Comparison of ENCODE assay signal across 8 cellular contexts in genomic region chr17:67992541-67993152, GRCh38. TPM values are rescaled to one million over a fixed set of nuclear protein-coding genes. Genes with fewer than 3 reads are reported as not detected.
DNase-seq lines count a peak whose midpoint lies in the region; ATAC-seq and TF ChIP-seq lines count a peak whose summit lies in the region.

No MANE protein-coding gene starts in this region.

- peak overlapping the region; percentile 76 for H2BK5ac ChIP-seq in neuronal stem cell (ENCODE audit: low read length)

- DNase-seq in activated CD8-positive, alpha-beta memory T cell treated with anti-CD3 and anti-CD28 coated beads, Interleukin-2, amount 10 ng/mL, durations not matched to agents 7 days and 5 days, result no peak
- DNase-seq in activated CD8-positive, alpha-beta memory T cell treated with anti-CD3 and anti-CD28 coated beads, Interleukin-2, amount 50 U/mL, for 48 hours, result no peak
- peak; percentile 10 for DNase-seq in RPMI8226
- DNase-seq in endothelial cell (ENCODE audit: low spot score), result no peak
- peak; percentile 4 for DNase-seq in neuronal stem cell (ENCODE audit: low spot score)
- DNase-seq in activated gamma-delta T cell (lab: John Stamatoyannopoulos, UW), result no peak
- DNase-seq in posterior vena cava (ENCODE audit: low spot score), result no peak
- DNase-seq in RKO (ENCODE audit: low spot score), result no peak

- no peak overlapping the region for H2BK120ac ChIP-seq in neuronal stem cell (ENCODE audit: low read depth, low read length)

- CTCF ChIA-PET in activated CD8-positive, alpha-beta memory T cell treated with anti-CD3 and anti-CD28 coated beads, Interleukin-2, amount 10 ng/mL, durations not matched to agents 7 days and 5 days (lab: Charles Lee), result no interaction called here

- no peak overlapping the region for H3K4ac ChIP-seq in neuronal stem cell (ENCODE audit: low read length)

- H3K4me1 Mint-ChIP-seq in activated CD8-positive, alpha-beta memory T cell treated with anti-CD3 and anti-CD28 coated beads, Interleukin-2, amount 10 ng/mL, durations not matched to agents 7 days and 5 days, result peaks cover 32% of the 10 kb centered on the region
- peaks cover 14% of the 10 kb centered on the region for H3K4me1 Mint-ChIP-seq in endothelial cell (ENCODE audit: unreplicated experiment)

- peak overlapping the region; percentile 88 for H3K27ac Mint-ChIP-seq in activated CD8-positive, alpha-beta memory T cell treated with anti-CD3 and anti-CD28 coated beads, Interleukin-2, amount 10 ng/mL, durations not matched to agents 7 days and 5 days
- H3K27ac Mint-ChIP-seq in endothelial cell (ENCODE audit: unreplicated experiment), result peak overlapping the region; percentile 84

- H4K8ac ChIP-seq in neuronal stem cell (ENCODE audit: low read depth, low read length), result no peak overlapping the region

- H2AK5ac ChIP-seq in neuronal stem cell (ENCODE audit: low read depth, low read length), result no peak overlapping the region

- H3K14ac ChIP-seq in neuronal stem cell (ENCODE audit: low read length), result peak overlapping the region; percentile 32

- H3K4me1 ChIP-seq in neuronal stem cell (ENCODE audit: control insufficient read depth in 2 of 2, insufficient read depth in 1 of 2, low read depth in 1 of 2, low read length in 2 of 2), result peaks cover 7 to 16% of the 10 kb centered on the region in 2 donors

- H3K36me3 Mint-ChIP-seq in activated CD8-positive, alpha-beta memory T cell treated with anti-CD3 and anti-CD28 coated beads, Interleukin-2, amount 10 ng/mL, durations not matched to agents 7 days and 5 days, result peaks cover 5% of the 10 kb centered on the region
- H3K36me3 Mint-ChIP-seq in endothelial cell (ENCODE audit: low read depth, unreplicated experiment), result no peaks in the 10 kb centered on the region

- peak overlapping the region; percentile 89 for H3K9ac ChIP-seq in neuronal stem cell (ENCODE audit: low read depth, low read length, poor library complexity)

- no peak for ATAC-seq in activated CD8-positive, alpha-beta memory T cell treated with anti-CD3 and anti-CD28 coated beads, Interleukin-2, amount 10 ng/mL, durations not matched to agents 7 days and 5 days

- no peaks in the 10 kb centered on the region for H3K9me3 ChIP-seq in neuronal stem cell (replicated peaks in 1 of 2; ENCODE audit: control insufficient read depth in 2 of 2, insufficient read depth in 1 of 2, low read depth in 1 of 2, low read length in 2 of 2)

- peak overlapping the region; percentile 63 for H3K4me2 ChIP-seq in neuronal stem cell (ENCODE audit: insufficient read depth, low read length, poor library complexity, severe bottlenecking)

- H4K91ac ChIP-seq in neuronal stem cell (ENCODE audit: low read depth, low read length, poor library complexity), result no peak overlapping the region

- H3K23ac ChIP-seq in neuronal stem cell (ENCODE audit: low read depth, low read length, poor library complexity), result no peak overlapping the region

- intact Hi-C loops in posterior vena cava (cut with DNase I), result no loop called here

- no peak for TF ChIP-seq CTCF in endothelial cell (IDR thresholded peaks at IDR 0.05; ENCODE audit: unreplicated experiment)

- no peaks in the 10 kb centered on the region for H3K9me3 Mint-ChIP-seq in activated CD8-positive, alpha-beta memory T cell treated with anti-CD3 and anti-CD28 coated beads, Interleukin-2, amount 10 ng/mL, durations not matched to agents 7 days and 5 days (ENCODE audit: low read depth)
- H3K9me3 Mint-ChIP-seq in endothelial cell (ENCODE audit: unreplicated experiment), result no peaks in the 10 kb centered on the region

- peak overlapping the region; percentile 56 for H2BK15ac ChIP-seq in neuronal stem cell (ENCODE audit: low read length)

- peak overlapping the region; percentile 99 for H2AFZ ChIP-seq in neuronal stem cell (ENCODE audit: low read length)

- no CpG with 5 or more reads among the region's 19 CpGs for WGBS in neuronal stem cell (ENCODE audit: extremely low coverage in 2 of 2, insufficient read length in 2 of 2, insufficient replicate concordance in 1 of 2), 2 donors

- peaks cover 3% of the 10 kb centered on the region for H3K79me1 ChIP-seq in neuronal stem cell (ENCODE audit: low read depth, low read length)

- peak overlapping the region; percentile 93 to 97 for H3K4me3 ChIP-seq in neuronal stem cell (ENCODE audit: low read length in 2 of 2)

- peaks cover 0 to 14% (median 4%) of the 10 kb centered on the region in 3 experiments for H3K27me3 ChIP-seq in neuronal stem cell (ENCODE audit: control insufficient read depth in 3 of 3, insufficient read depth in 3 of 3, low read depth in 1 of 3, low read length in 3 of 3)

- H3K27me3 Mint-ChIP-seq in activated CD8-positive, alpha-beta memory T cell treated with anti-CD3 and anti-CD28 coated beads, Interleukin-2, amount 10 ng/mL, durations not matched to agents 7 days and 5 days, result peaks cover 18% of the 10 kb centered on the region
- peaks cover 10% of the 10 kb centered on the region for H3K27me3 Mint-ChIP-seq in endothelial cell (ENCODE audit: unreplicated experiment)

- H2BK12ac ChIP-seq in neuronal stem cell (ENCODE audit: low read length), result no peak overlapping the region

- H3K36me3 ChIP-seq in neuronal stem cell (replicated peaks in 1 of 2; ENCODE audit: control insufficient read depth in 2 of 2, insufficient read depth in 2 of 2, low read length in 2 of 2), result peaks cover 0 to 14% of the 10 kb centered on the region in 2 donors

- H3K18ac ChIP-seq in neuronal stem cell (ENCODE audit: low read length), result peak overlapping the region; percentile 89

- H3K4me3 Mint-ChIP-seq in activated CD8-positive, alpha-beta memory T cell treated with anti-CD3 and anti-CD28 coated beads, Interleukin-2, amount 10 ng/mL, durations not matched to agents 7 days and 5 days, result peak overlapping the region; percentile 96
- peak overlapping the region; percentile 93 for H3K4me3 Mint-ChIP-seq in endothelial cell (ENCODE audit: unreplicated experiment)

- H3K27ac ChIP-seq in neuronal stem cell (replicated peaks; ENCODE audit: low read length), result peak overlapping the region; percentile 87

RNA-seq across cellular contexts. Expression of gene C17orf58, which starts 3.6 kb away (rescaled TPM):
- total RNA-seq in activated CD8-positive, alpha-beta memory T cell treated with anti-CD3 and anti-CD28 coated beads, Interleukin-2, amount 10 ng/mL, durations not matched to agents 7 days and 5 days, result 10 to 100 TPM in 1 of 2 experiments, 1 to 10 TPM in 1; 8.8 to 10.7 TPM
- total RNA-seq in endothelial cell (ENCODE audit: unreplicated experiment), result 6.7 TPM
- polyA plus RNA-seq in neuronal stem cell (2013, experiment 1 of 2), result 24.2 TPM
- polyA plus RNA-seq in neuronal stem cell (2013, experiment 2 of 2), result 24.1 TPM
- total RNA-seq in posterior vena cava, result 10 to 100 TPM in 1 of 2 donors, 1 to 10 TPM in 1; 7.3 to 21.9 TPM

RNA-seq across cellular contexts. Expression of gene KPNA2, which starts 42.9 kb away (rescaled TPM):
- total RNA-seq in activated CD8-positive, alpha-beta memory T cell treated with anti-CD3 and anti-CD28 coated beads, Interleukin-2, amount 10 ng/mL, durations not matched to agents 7 days and 5 days, result 100 to 1,000 TPM; 246 to 321 TPM
- total RNA-seq in endothelial cell (ENCODE audit: unreplicated experiment) (104 TPM), posterior vena cava (10 to 100 TPM; 29.2 to 30.8 TPM)
- 370 TPM for polyA plus RNA-seq in neuronal stem cell (2013, experiment 1 of 2)
- polyA plus RNA-seq in neuronal stem cell (2013, experiment 2 of 2), result 366 TPM

Comparison
In these comparisons a context has a peak if more than half of its experiments do, and no peak if none do; other contexts are left out.
1. DNase-seq: peak in RPMI8226 (single experiment) and neuronal stem cell (single experiment); none in activated CD8-positive, alpha-beta memory T cell treated with anti-CD3 and anti-CD28 coated beads, Interleukin-2, amount 10 ng/mL, durations not matched to agents 7 days and 5 days (single experiment), activated CD8-positive, alpha-beta memory T cell treated with anti-CD3 and anti-CD28 coated beads, Interleukin-2, amount 50 U/mL, for 48 hours (single experiment), endothelial cell (single experiment), activated gamma-delta T cell (single experiment), posterior vena cava (single experiment) and RKO (single experiment).